8 cellular contexts compared by ENCODE assay signal in genomic region chr1:151457911-151458882, GRCh38. TPM values are rescaled to one million over a fixed set of nuclear protein-coding genes. Genes with fewer than 3 reads are reported as not detected.
DNase-seq lines count a peak whose midpoint lies in the region; ATAC-seq and TF ChIP-seq lines count a peak whose summit lies in the region.

No MANE protein-coding gene starts in this region.

- peaks cover 14% of the 10 kb centered on the region for H3K27me3 Mint-ChIP-seq in activated T-cell treated with anti-CD3 and anti-CD28 coated beads, Interleukin-2, amount 50 U/mL, for 72 hours (ENCODE audit: low read depth)
- H3K27me3 Mint-ChIP-seq in stimulated activated naive B cell treated with anti-CD40 and anti-IgM and Interleukin-4, amounts not matched to agents 10 μg/mL and 1 μg/mL and 100 μg/mL, for 72 hours, result peaks cover 11 to 13% of the 10 kb centered on the region in 2 donors

- WGBS in esophagus muscularis mucosa, result 0% methylated on average over 27 of the region's 87 CpGs

- no peak for TF ChIP-seq POLR2A in esophagus muscularis mucosa (IDR thresholded peaks at IDR 0.05; ENCODE audit: low read depth)

- H3K79me2 ChIP-seq in PC-3 (ENCODE audit: low read length), result peaks cover 52% of the 10 kb centered on the region

- H3K4me2 ChIP-seq in PC-3 (ENCODE audit: low read length), result peak overlapping the region; percentile 99

- peak overlapping the region; percentile 90 for H2AFZ ChIP-seq in PC-3 (ENCODE audit: low read length)

- H3K36me3 ChIP-seq in PC-3 (ENCODE audit: low read depth, low read length) (peaks cover 7% of the 10 kb centered on the region; the same call in 1 of the 2 replicates), esophagus muscularis mucosa (peaks cover 0 to 3% (median 0%) of the 10 kb centered on the region in 4 donors), muscle layer of colon (ENCODE audit: insufficient read depth, low read length) (no peaks in the 10 kb centered on the region)

- peak overlapping the region; percentile 79 to 87 for H3K4me3 Mint-ChIP-seq in activated T-cell treated with anti-CD3 and anti-CD28 coated beads, Interleukin-2, amount 50 U/mL, for 72 hours
- peak overlapping the region; percentile 81 to 83 for H3K4me3 Mint-ChIP-seq in stimulated activated naive B cell treated with anti-CD40 and anti-IgM and Interleukin-4, amounts not matched to agents 10 μg/mL and 1 μg/mL and 100 μg/mL, for 72 hours

- no peaks in the 10 kb centered on the region for H3K9me2 ChIP-seq in PC-3 (replicated peaks; ENCODE audit: low read length)

- H3F3A ChIP-seq in PC-3 (ENCODE audit: low read length, unreplicated experiment), result no peaks in the 10 kb centered on the region

- H4K20me1 ChIP-seq in PC-3 (ENCODE audit: low read length), result 0 out of 2 replicates have a peak, but pooled peaks cover 7% of the 10 kb centered on the region

- peak overlapping the region; percentile 93 for H3K27ac Mint-ChIP-seq in activated T-cell treated with anti-CD3 and anti-CD28 coated beads, Interleukin-2, amount 50 U/mL, for 72 hours
- H3K27ac Mint-ChIP-seq in stimulated activated naive B cell treated with anti-CD40 and anti-IgM and Interleukin-4, amounts not matched to agents 10 μg/mL and 1 μg/mL and 100 μg/mL, for 72 hours, result peak overlapping the region; percentile 83

- H3K27me3 ChIP-seq in PC-3 (ENCODE audit: low read length) (no peaks in the 10 kb centered on the region), esophagus muscularis mucosa (no peaks in the 10 kb centered on the region), muscle layer of colon (ENCODE audit: control insufficient read depth in 1 of 2, insufficient read depth in 2 of 2, low read length in 2 of 2) (no peaks in the 10 kb centered on the region)

- peak overlapping the region; percentile 79 for H3K27ac ChIP-seq in PC-3 (ENCODE audit: low read length)
- peak overlapping the region; percentile 86 to 99 (median 95) for H3K27ac ChIP-seq in esophagus muscularis mucosa (replicated peaks in 1 of 4)
- H3K27ac ChIP-seq in muscle layer of colon (ENCODE audit: low read depth, low read length), result peak overlapping the region; percentile 94

- ATAC-seq in GM19372 (IDR thresholded peaks at IDR 0.05; ENCODE audit: low read depth, unreplicated experiment), result peak; percentile 38
- peak; percentile 61 for ATAC-seq in PC-3
- ATAC-seq in activated T-cell treated with anti-CD3 and anti-CD28 coated beads, Interleukin-2, amount 50 U/mL, for 72 hours (replicated peaks in 1 of 2), result peak; percentile 62 to 68
- ATAC-seq in stimulated activated naive B cell treated with anti-CD40 and anti-IgM and Interleukin-4, amounts not matched to agents 10 μg/mL and 1 μg/mL and 100 μg/mL, for 72 hours (replicated peaks), result peak; percentile 61

- DNase-seq in AG10803 (ENCODE audit: low read depth) (peak; percentile 90), PC-3 (peak; percentile 80), esophagus muscularis mucosa (ENCODE audit: extremely low spot score) (peak; percentile 89)
- peak; percentile 62 to 65 for DNase-seq in activated T-cell treated with anti-CD3 and anti-CD28 coated beads, Interleukin-2, amount 50 U/mL, for 72 hours
- DNase-seq in stimulated activated naive B cell treated with anti-CD40 and anti-IgM and Interleukin-4, amounts not matched to agents 10 μg/mL and 1 μg/mL and 100 μg/mL, for 72 hours, result peak; percentile 11

- H3K9ac ChIP-seq in PC-3 (ENCODE audit: low read length) (peak overlapping the region; percentile 78), muscle layer of colon (ENCODE audit: low read length) (peak overlapping the region; percentile 93)

- CTCF ChIA-PET in PC-3 (lab: Charles Lee), result no interaction called here

- TF ChIP-seq EP300 in Ishikawa (IDR thresholded peaks at IDR 0.05; ENCODE audit: borderline replicate concordance), result no peak; the same call in 1 of the 2 replicates
- no peak for TF ChIP-seq EP300 in esophagus muscularis mucosa (IDR thresholded peaks at IDR 0.05)

- no peaks in the 10 kb centered on the region for H3K9me3 ChIP-seq in PC-3 (ENCODE audit: low read length)
- H3K9me3 ChIP-seq in esophagus muscularis mucosa, result no peaks in the 10 kb centered on the region
- no peaks in the 10 kb centered on the region for H3K9me3 ChIP-seq in muscle layer of colon (ENCODE audit: low read length)

- H3K9me3 Mint-ChIP-seq in activated T-cell treated with anti-CD3 and anti-CD28 coated beads, Interleukin-2, amount 50 U/mL, for 72 hours, result no peaks in the 10 kb centered on the region
- no peaks in the 10 kb centered on the region for H3K9me3 Mint-ChIP-seq in stimulated activated naive B cell treated with anti-CD40 and anti-IgM and Interleukin-4, amounts not matched to agents 10 μg/mL and 1 μg/mL and 100 μg/mL, for 72 hours

- H3K36me3 Mint-ChIP-seq in activated T-cell treated with anti-CD3 and anti-CD28 coated beads, Interleukin-2, amount 50 U/mL, for 72 hours (ENCODE audit: insufficient read depth in 2 of 2), result peaks cover 4 to 7% of the 10 kb centered on the region in 2 donors
- peaks cover 3 to 6% of the 10 kb centered on the region in 2 donors for H3K36me3 Mint-ChIP-seq in stimulated activated naive B cell treated with anti-CD40 and anti-IgM and Interleukin-4, amounts not matched to agents 10 μg/mL and 1 μg/mL and 100 μg/mL, for 72 hours

- TF ChIP-seq CTCF in AG10803 (conservative IDR thresholded peaks at IDR 0.05; ENCODE audit: low read length) (no peak), PC-3 (conservative IDR thresholded peaks at IDR 0.05; ENCODE audit: low read depth, low read length) (no peak), esophagus muscularis mucosa (IDR thresholded peaks at IDR 0.05) (no peak)

- H3K4me1 Mint-ChIP-seq in activated T-cell treated with anti-CD3 and anti-CD28 coated beads, Interleukin-2, amount 50 U/mL, for 72 hours (ENCODE audit: low read depth), result peaks cover 50% of the 10 kb centered on the region
- H3K4me1 Mint-ChIP-seq in stimulated activated naive B cell treated with anti-CD40 and anti-IgM and Interleukin-4, amounts not matched to agents 10 μg/mL and 1 μg/mL and 100 μg/mL, for 72 hours, result peaks cover 14 to 33% of the 10 kb centered on the region in 2 donors

- H3K4me3 ChIP-seq in AG10803 (ENCODE audit: low read length), result peak overlapping the region; percentile 91
- H3K4me3 ChIP-seq in PC-3 (ENCODE audit: low read length), result peak overlapping the region; percentile 100
- peak overlapping the region; percentile 81 to 90 (median 86) for H3K4me3 ChIP-seq in esophagus muscularis mucosa
- peak overlapping the region; percentile 81 to 99 for H3K4me3 ChIP-seq in muscle layer of colon (ENCODE audit: low read depth in 1 of 2, low read length in 2 of 2)

- POLR2A ChIA-PET in PC-3 (lab: Charles Lee; ENCODE audit: unreplicated experiment), result interaction anchor here (0.6 kb wide), 1 partner anchor 177 kb away, joined by 10 read pairs; no protein-coding TSS in a partner anchor

- peaks cover 12% of the 10 kb centered on the region for H3K4me1 ChIP-seq in PC-3 (ENCODE audit: insufficient read depth, low read length)
- H3K4me1 ChIP-seq in esophagus muscularis mucosa, result peaks cover 14 to 51% (median 49%) of the 10 kb centered on the region in 4 donors
- H3K4me1 ChIP-seq in muscle layer of colon (ENCODE audit: insufficient read depth, low read length), result peaks cover 26% of the 10 kb centered on the region

- intact Hi-C loops in PC-3 (cut with micrococcal nuclease) (loop anchor here (1.0 to 2.0 kb wide), 3 partner anchors 14 to 83 kb away; partner anchors contain the start of genes CGN and TUFT1), esophagus muscularis mucosa (cut with DNase I) (loop anchor here (2.0 to 5.0 kb wide), 2 partner anchors 17 to 89 kb away; no protein-coding TSS in a partner anchor)

- TSS peak; percentile 47 for BruUV-seq in PC-3 (replicated peaks; lab: Mats Ljungman, UMichigan)

- TF ChIP-seq RAD21 in Ishikawa (IDR thresholded peaks at IDR 0.05; ENCODE audit: low read depth), result no peak

TF ChIP-seq in Ishikawa, 13 proteins besides CTCF, POLR2A, EP300 and RAD21 (continues in another document):
- TF ChIP-seq ZBTB7A (IDR thresholded peaks at IDR 0.05; ENCODE audit: low read depth) (peak; percentile 10; the same call in 1 of the 2 replicates), TAF1 (IDR thresholded peaks at IDR 0.05; ENCODE audit: low read depth) (peak; percentile 45; the same call in 1 of the 2 replicates), FOXM1 (IDR thresholded peaks at IDR 0.05; ENCODE audit: borderline replicate concordance, low read depth) (no peak), NFIC (IDR thresholded peaks at IDR 0.05) (no peak), REST (IDR thresholded peaks at IDR 0.05; ENCODE audit: low read depth) (no peak)

RNA-seq across cellular contexts. Expression of gene POGZ, which starts 1.1 kb away (rescaled TPM):
- total RNA-seq in PC-3 (2014; rRNA removed), result 30.5 and 77.9 TPM in 2 replicates
- total RNA-seq in activated T-cell treated with anti-CD3 and anti-CD28 coated beads, Interleukin-2, amount 50 U/mL, for 72 hours, result 100 to 1,000 TPM; 116 to 140 TPM
- total RNA-seq in esophagus muscularis mucosa, result 10 to 100 TPM; 35.0 to 63.3 (median 49.1) TPM

RNA-seq across cellular contexts. Expression of gene CGN, which starts 53.0 kb away (rescaled TPM):
- 13.3 and 20.1 TPM in 2 replicates for total RNA-seq in PC-3 (2014; rRNA removed)
- total RNA-seq in activated T-cell treated with anti-CD3 and anti-CD28 coated beads, Interleukin-2, amount 50 U/mL, for 72 hours, result 1 to 10 TPM in 1 of 2 donors, under 1 TPM in 1; 0.69 to 1.9 TPM
- total RNA-seq in esophagus muscularis mucosa, result 1 to 10 TPM in 2 of 4 donors, under 1 TPM in 2; 0.42 to 3.1 (median 0.94) TPM

RNA-seq across cellular contexts. Expression of gene PSMB4, which starts 58.8 kb away (rescaled TPM):
- total RNA-seq in PC-3 (2014; rRNA removed), result 734 and 818 TPM in 2 replicates
- 100 to 1,000 TPM; 297 to 301 TPM for total RNA-seq in activated T-cell treated with anti-CD3 and anti-CD28 coated beads, Interleukin-2, amount 50 U/mL, for 72 hours
- 100 to 1,000 TPM; 236 to 284 (median 253) TPM for total RNA-seq in esophagus muscularis mucosa

Comparison
In these comparisons a context has a peak if more than half of its experiments do, and no peak if none do; other contexts are left out.
1. Peak in every context shown above with its lines: DNase-seq, ATAC-seq, H3K4me3 ChIP-seq and H3K27ac ChIP-seq.
2. DNase-seq: peak in every context shown above with its lines; median percentile 90 in AG10803; 89 in esophagus muscularis mucosa; 80 in PC-3; 64 in activated T-cell treated with anti-CD3 and anti-CD28 coated beads, Interleukin-2, amount 50 U/mL, for 72 hours; 11 in stimulated activated naive B cell treated with anti-CD40 and anti-IgM and Interleukin-4, amounts not matched to agents 10 μg/mL and 1 μg/mL and 100 μg/mL, for 72 hours.